Comparison of ENCODE assay signal across 23 cellular contexts in the genomic region with DNA sequence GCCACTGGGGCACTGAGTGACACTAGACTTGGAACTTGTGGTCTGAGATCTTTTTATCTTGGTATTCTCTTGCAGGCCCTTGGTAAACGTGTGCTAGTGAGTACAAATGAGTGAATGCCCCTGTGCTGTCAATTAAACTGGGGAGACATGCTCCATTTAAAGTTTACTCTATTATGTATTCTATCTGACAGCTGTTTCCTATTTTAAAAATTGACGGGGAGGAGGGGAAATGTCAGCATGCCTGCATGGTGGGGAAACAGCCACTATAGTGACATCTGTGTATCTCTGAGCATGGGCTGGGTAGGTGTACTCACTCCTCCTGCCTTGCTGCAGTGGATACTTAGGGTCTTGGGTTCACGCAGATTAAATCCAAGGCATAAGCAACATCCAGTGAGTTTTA.
"Had no signal": no experiment of that assay in that cellular context is flagged by ENCODE, and none has a peak within 500 bp of the region (broad histone marks: within the 10 kb centered on the region; RNA-seq: fewer than 3 reads in every experiment).

No MANE protein-coding gene starts in this region.

- H3K27ac Mint-ChIP-seq: activated naive CD8-positive, alpha-beta T cell treated with anti-CD3 and anti-CD28 coated beads, Interleukin-2, amount 10 ng/mL, durations not matched to agents 7 days and 5 days; naive thymus-derived CD4-positive, alpha-beta T cell; progenitor cell of endocrine pancreas; T-helper 17 cell; type B pancreatic cell had no signal

- DNase-seq: activated CD4-positive, alpha-beta T cell treated with anti-CD3 and anti-CD28 coated beads for 4 hours; activated CD4-positive, alpha-beta T cell treated with anti-CD3 and anti-CD28 coated beads, Interleukin-2, amount 50 U/mL, for 48 hours; activated CD4-positive, CD25-positive, alpha-beta regulatory T cell; activated CD8-positive, alpha-beta memory T cell treated with anti-CD3 and anti-CD28 coated beads, Interleukin-2, amount 50 U/mL, for 48 hours; activated naive CD4-positive, alpha-beta T cell treated with Interleukin-2 at 50 U/mL for 16 hours; activated naive CD8-positive, alpha-beta T cell treated with anti-CD3 and anti-CD28 coated beads, Interleukin-2, amount 10 ng/mL, durations not matched to agents 7 days and 5 days; activated T-cell treated with anti-CD3 and anti-CD28 coated beads, Interleukin-2, amount 50 U/mL, for 4 hours; amygdala; cortex of kidney; foreskin fibroblast; heart right ventricle; left colon; mesenchymal stem cell; mucosa of descending colon; naive thymus-derived CD4-positive, alpha-beta T cell; retina; spleen; stimulated activated CD4-positive, alpha-beta T cell treated with anti-CD3 and anti-CD28 coated beads, Interleukin-4, amount 100 ng/mL, for 1 hour; stimulated activated naive CD4-positive, alpha-beta T cell; T-helper 17 cell; testis had no signal

- H3K27ac ChIP-seq: heart right ventricle, spleen, testis had no signal

- H3K4me1 Mint-ChIP-seq: activated naive CD8-positive, alpha-beta T cell treated with anti-CD3 and anti-CD28 coated beads, Interleukin-2, amount 10 ng/mL, durations not matched to agents 7 days and 5 days had no signal

- H3K9me3 Mint-ChIP-seq: activated naive CD8-positive, alpha-beta T cell treated with anti-CD3 and anti-CD28 coated beads, Interleukin-2, amount 10 ng/mL, durations not matched to agents 7 days and 5 days; activated T-cell treated with anti-CD3 and anti-CD28 coated beads, Interleukin-2, amount 50 U/mL, for 4 hours; naive thymus-derived CD4-positive, alpha-beta T cell; type B pancreatic cell had no signal

- H3K4me1 ChIP-seq: spleen, testis had no signal

- H3K4me3 ChIP-seq: heart right ventricle, mucosa of descending colon, spleen, testis had no signal

- H3K9me3 ChIP-seq: heart right ventricle, mucosa of descending colon, spleen, testis had no signal

- H3K27me3 ChIP-seq: heart right ventricle, spleen, testis had no signal

- H3K27me3 Mint-ChIP-seq: activated naive CD8-positive, alpha-beta T cell treated with anti-CD3 and anti-CD28 coated beads, Interleukin-2, amount 10 ng/mL, durations not matched to agents 7 days and 5 days; naive thymus-derived CD4-positive, alpha-beta T cell; progenitor cell of endocrine pancreas; T-helper 17 cell; type B pancreatic cell had no signal

- H3K4me3 Mint-ChIP-seq: activated naive CD8-positive, alpha-beta T cell treated with anti-CD3 and anti-CD28 coated beads, Interleukin-2, amount 10 ng/mL, durations not matched to agents 7 days and 5 days; activated T-cell treated with anti-CD3 and anti-CD28 coated beads, Interleukin-2, amount 50 U/mL, for 4 hours; naive thymus-derived CD4-positive, alpha-beta T cell; T-helper 17 cell; type B pancreatic cell had no signal

- ATAC-seq: activated T-cell treated with anti-CD3 and anti-CD28 coated beads, Interleukin-2, amount 50 U/mL, for 4 hours; heart right ventricle; left colon; mucosa of descending colon; naive thymus-derived CD4-positive, alpha-beta T cell; T-helper 17 cell had no signal
